8 cellular contexts compared by ENCODE assay signal in genomic region chr4:1008840-1009646, GRCh38. TPM values are rescaled to one million over a fixed set of nuclear protein-coding genes. Genes with fewer than 3 reads are reported as not detected.
A peak's percentile ranks its signal among the peaks of the same experiment; 100 is the strongest.
DNase-seq lines count a peak whose midpoint lies in the region; ATAC-seq and TF ChIP-seq lines count a peak whose summit lies in the region.

No MANE protein-coding gene starts in this region.

- H3K9ac ChIP-seq in ES-I3 (ENCODE audit: low read depth, low read length), result peak overlapping the region; percentile 61
- peak overlapping the region; percentile 16 for H3K9ac ChIP-seq in HUES6 (ENCODE audit: low read length)

- peak; percentile 40 to 42 for DNase-seq in activated T-cell treated with anti-CD3 and anti-CD28 coated beads, Interleukin-2, amount 50 U/mL, for 72 hours
- DNase-seq in heart left ventricle (peak in 2 of 5 donors; percentile 41 to 54), gastrocnemius medialis (peak in 1 of 2 donors; percentile 43), D341Med (ENCODE audit: low spot score) (no peak), cerebellar nuclear complex (lab: John Stamatoyannopoulos, UW) (no peak), dedifferentiated amniotic fluid mesenchymal stem cell (ENCODE audit: extremely low spot score) (no peak)

- H3K9me3 Mint-ChIP-seq in activated T-cell treated with anti-CD3 and anti-CD28 coated beads, Interleukin-2, amount 50 U/mL, for 72 hours, result peaks cover 0 to 3% of the 10 kb centered on the region in 2 donors

- H3K4me1 Mint-ChIP-seq in activated T-cell treated with anti-CD3 and anti-CD28 coated beads, Interleukin-2, amount 50 U/mL, for 72 hours (ENCODE audit: low read depth), result peaks cover 13% of the 10 kb centered on the region

- H3K36me3 ChIP-seq in ES-I3 (ENCODE audit: insufficient read depth, low read length) (no peaks in the 10 kb centered on the region), HUES6 (ENCODE audit: control insufficient read depth, insufficient read depth, low read length) (no peaks in the 10 kb centered on the region), heart left ventricle (no peaks in the 10 kb centered on the region), gastrocnemius medialis (no peaks in the 10 kb centered on the region)

- H3K4me3 ChIP-seq in HUES6 (ENCODE audit: low read depth, low read length) (peak overlapping the region; percentile 41), heart left ventricle (peak overlapping the region; percentile 48 to 75 (median 64)), gastrocnemius medialis (peak overlapping the region; percentile 75 to 93 (median 79))

- peaks cover 28% of the 10 kb centered on the region for H3K27me3 Mint-ChIP-seq in activated T-cell treated with anti-CD3 and anti-CD28 coated beads, Interleukin-2, amount 50 U/mL, for 72 hours (ENCODE audit: low read depth)

- H3K36me3 Mint-ChIP-seq in activated T-cell treated with anti-CD3 and anti-CD28 coated beads, Interleukin-2, amount 50 U/mL, for 72 hours (ENCODE audit: insufficient read depth in 2 of 2), result no peaks in the 10 kb centered on the region

- no peak for TF ChIP-seq POLR2A in heart left ventricle (IDR thresholded peaks at IDR 0.05)
- no peak for TF ChIP-seq POLR2A in gastrocnemius medialis (IDR thresholded peaks at IDR 0.05)

- 2 to 6% (median 3%) methylated on average over 24 to 46 of the region's 46 CpGs for WGBS in heart left ventricle, 4 donors

- peak overlapping the region; percentile 77 to 82 for H3K4me3 Mint-ChIP-seq in activated T-cell treated with anti-CD3 and anti-CD28 coated beads, Interleukin-2, amount 50 U/mL, for 72 hours

- in situ Hi-C loops in gastrocnemius medialis (cut with MboI; ENCODE audit: low sequenced_read_pairs in 4 of 4), result no loop called here

- intact Hi-C loops in heart left ventricle (cut with DNase I) (loop anchor here in 1 of 10 donors (2.0 kb wide), 1 partner anchor 76 kb away; the partner anchor contains the start of genes GAK and TMEM175), gastrocnemius medialis (cut with DNase I; ENCODE audit: low total_unique reads) (loop anchor here (1.0 to 2.0 kb wide), 2 partner anchors 36 to 77 kb away; partner anchors contain the start of genes DGKQ, GAK and TMEM175)

- peaks cover 83% of the 10 kb centered on the region for H3K27me3 ChIP-seq in HUES6 (ENCODE audit: control insufficient read depth, insufficient read depth, low read length)
- peaks cover 2 to 48% (median 16%) of the 10 kb centered on the region in 9 donors for H3K27me3 ChIP-seq in heart left ventricle
- H3K27me3 ChIP-seq in gastrocnemius medialis, result peaks cover 41 to 43% (median 41%) of the 10 kb centered on the region in 3 donors

- H3K27ac ChIP-seq in HUES6 (ENCODE audit: low read depth, low read length), result no peak overlapping the region
- peak overlapping the region in 3 of 12 donors; percentile 28 to 66 (median 34) for H3K27ac ChIP-seq in heart left ventricle
- peak overlapping the region in 3 of 4 donors; percentile 27 to 63 (median 44) for H3K27ac ChIP-seq in gastrocnemius medialis

- H3K4me1 ChIP-seq in ES-I3 (ENCODE audit: insufficient read depth, low read length) (no peaks in the 10 kb centered on the region), HUES6 (ENCODE audit: control insufficient read depth, insufficient read depth, low read length) (peaks cover 15% of the 10 kb centered on the region), heart left ventricle (peaks cover 0 to 41% (median 23%) of the 10 kb centered on the region in 12 donors), gastrocnemius medialis (peaks cover 7 to 19% of the 10 kb centered on the region in 2 donors)

- no peak for ATAC-seq in activated T-cell treated with anti-CD3 and anti-CD28 coated beads, Interleukin-2, amount 50 U/mL, for 72 hours (replicated peaks in 1 of 2)
- peak in 3 of 4 donors; percentile 1 to 8 (median 1) for ATAC-seq in heart left ventricle
- peak; percentile 23 to 29 for ATAC-seq in gastrocnemius medialis

- H3K27ac Mint-ChIP-seq in activated T-cell treated with anti-CD3 and anti-CD28 coated beads, Interleukin-2, amount 50 U/mL, for 72 hours, result no peak overlapping the region

- H3K9me3 ChIP-seq in ES-I3 (ENCODE audit: control insufficient read depth, insufficient read depth, low read length) (no peaks in the 10 kb centered on the region), HUES6 (ENCODE audit: control insufficient read depth, insufficient read depth, low read depth, low read length) (peaks cover 3% of the 10 kb centered on the region; the same call in 1 of the 2 replicates), heart left ventricle (no peaks in the 10 kb centered on the region), gastrocnemius medialis (no peaks in the 10 kb centered on the region)

- TF ChIP-seq CTCF in heart left ventricle (IDR thresholded peaks at IDR 0.05), result no peak
- no peak for TF ChIP-seq CTCF in gastrocnemius medialis (IDR thresholded peaks at IDR 0.05 in 4 of 5, conservative IDR thresholded peaks at IDR 0.05 in 1 of 5)

RNA-seq across cellular contexts. Expression of gene FGFRL1, which starts 2.4 kb away (rescaled TPM):
- 10 to 100 TPM; 15.9 to 18.6 TPM for total RNA-seq in activated T-cell treated with anti-CD3 and anti-CD28 coated beads, Interleukin-2, amount 50 U/mL, for 72 hours
- total RNA-seq in heart left ventricle (10 to 100 TPM; 23.6 to 90.7 (median 30.6) TPM), gastrocnemius medialis (10 to 100 TPM; 10.4 to 32.4 (median 15.2) TPM)
- polyA plus RNA-seq in heart left ventricle, result 10 to 100 TPM; 26.9 to 47.1 TPM

RNA-seq across cellular contexts. Expression of gene SLC26A1, which starts 15.8 kb away (rescaled TPM):
- not detected for total RNA-seq in activated T-cell treated with anti-CD3 and anti-CD28 coated beads, Interleukin-2, amount 50 U/mL, for 72 hours
- total RNA-seq in heart left ventricle (under 1 TPM in 4 of 9 donors, not detected in 5; 0.19 to 0.27 (median 0.25) TPM), gastrocnemius medialis (under 1 TPM in 1 of 4 donors, not detected in 3; 0.16 TPM)
- polyA plus RNA-seq in heart left ventricle, result under 1 TPM; 0.03 to 0.27 TPM

RNA-seq across cellular contexts. Expression of gene IDUA, which starts 22.2 kb away (rescaled TPM):
- total RNA-seq in activated T-cell treated with anti-CD3 and anti-CD28 coated beads, Interleukin-2, amount 50 U/mL, for 72 hours, result 10 to 100 TPM; 11.8 to 13.9 TPM
- total RNA-seq in heart left ventricle (10 to 100 TPM in 3 of 9 donors, 1 to 10 TPM in 6; 5.0 to 17.4 (median 6.9) TPM), gastrocnemius medialis (10 to 100 TPM in 1 of 4 donors, 1 to 10 TPM in 2, under 1 TPM in 1; 0.12 to 10.8 (median 2.4) TPM)
- polyA plus RNA-seq in heart left ventricle, result 1 to 10 TPM; 3.2 to 6.8 TPM

RNA-seq across cellular contexts. Expression of gene DGKQ, which starts 35.7 kb away (rescaled TPM):
- 10 to 100 TPM in 1 of 2 donors, 1 to 10 TPM in 1; 8.8 to 12.0 TPM for total RNA-seq in activated T-cell treated with anti-CD3 and anti-CD28 coated beads, Interleukin-2, amount 50 U/mL, for 72 hours
- total RNA-seq in heart left ventricle (1 to 10 TPM; 3.2 to 7.3 (median 4.4) TPM), gastrocnemius medialis (1 to 10 TPM; 3.2 to 5.2 (median 4.5) TPM)
- polyA plus RNA-seq in heart left ventricle, result 1 to 10 TPM; 2.6 to 3.7 TPM

Comparison
In these comparisons a context has a peak if more than half of its experiments do, and no peak if none do; other contexts are left out.
1. ATAC-seq: peak in heart left ventricle (3 of 4) and gastrocnemius medialis (2 of 2); none in activated T-cell treated with anti-CD3 and anti-CD28 coated beads, Interleukin-2, amount 50 U/mL, for 72 hours (0 of 2).
2. DNase-seq: peak in activated T-cell treated with anti-CD3 and anti-CD28 coated beads, Interleukin-2, amount 50 U/mL, for 72 hours (2 of 2); none in D341Med (single experiment), cerebellar nuclear complex (0 of 2) and dedifferentiated amniotic fluid mesenchymal stem cell (single experiment).
3. Peak in every context shown above with its lines, with median percentiles within 50 percentile points of each other: H3K4me3 ChIP-seq.